In the genomic region with DNA sequence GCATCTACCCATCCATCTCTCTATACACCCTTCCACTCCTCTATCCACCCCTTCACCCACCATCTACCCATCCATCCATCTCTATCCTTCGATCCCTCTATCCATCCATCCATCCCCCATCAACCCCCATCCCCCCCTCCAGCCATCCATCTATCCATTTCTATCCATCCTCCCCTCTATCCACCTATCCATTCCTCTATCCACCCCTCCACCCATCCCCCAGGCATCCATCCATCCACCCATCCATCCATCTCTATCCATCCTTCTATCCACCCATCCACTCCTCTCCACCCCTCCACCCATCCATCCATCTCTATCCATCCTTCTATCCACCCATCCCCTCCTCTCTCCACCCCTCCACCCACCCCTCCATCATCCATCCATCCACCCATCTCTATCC, we compare ENCODE assay signal across 34 cellular contexts.
"Had no signal": no experiment of that assay in that cellular context is flagged by ENCODE, and none has a peak within 500 bp of the region (broad histone marks: within the 10 kb centered on the region; RNA-seq: fewer than 3 reads in every experiment).

No MANE protein-coding gene starts in this region.

- FAIRE-seq: astrocyte, colon, TTC549 had no signal

- H3K36me3 Mint-ChIP-seq: activated CD4-positive, alpha-beta memory T cell treated with anti-CD3 and anti-CD28 coated beads for 36 hours; activated naive CD4-positive, alpha-beta T cell treated with anti-CD3 and anti-CD28 coated beads, Interleukin-2, amount 50 U/mL, for 72 hours; activated naive CD8-positive, alpha-beta T cell treated with anti-CD3 and anti-CD28 coated beads for 36 hours; T-cell had no signal

- H3K27me3 ChIP-seq: body of pancreas, brain microvascular endothelial cell, breast epithelium had no signal

- H3K27ac ChIP-seq: adrenal gland, body of pancreas, brain microvascular endothelial cell, breast epithelium, VCaP had no signal

- H3K9me3 ChIP-seq: adrenal gland, body of pancreas, breast epithelium had no signal

- H3K36me3 ChIP-seq: adrenal gland, brain microvascular endothelial cell, breast epithelium had no signal

- H3K9me3 Mint-ChIP-seq: activated B cell treated with CpG ODN at 0.5 μM for 24 hours; activated CD4-positive, alpha-beta memory T cell treated with anti-CD3 and anti-CD28 coated beads for 36 hours; activated CD4-positive, alpha-beta T cell treated with anti-CD3 and anti-CD28 coated beads, Interleukin-2, amount 10 ng/mL, durations not matched to agents 24 days and 14 days; activated CD8-positive, alpha-beta T cell treated with anti-CD3 and anti-CD28 coated beads for 36 hours; activated naive CD4-positive, alpha-beta T cell treated with anti-CD3 and anti-CD28 coated beads, Interleukin-2, amount 50 U/mL, for 72 hours; activated naive CD8-positive, alpha-beta T cell treated with anti-CD3 and anti-CD28 coated beads for 36 hours; activated T-cell treated with anti-CD3 and anti-CD28 coated beads, Interleukin-2, amount 50 U/mL, for 4 hours; activated T-cell treated with anti-CD3 and anti-CD28 coated beads, Interleukin-2, amount 50 U/mL, for 72 hours; activated T-helper 1 cell treated with anti-CD3 and anti-CD28 coated beads, Interleukin-12 subunit alpha, Interleukin-12 subunit beta, Interleukin-2, Interleukin-4 antibody, amounts not matched to agents 30 ng/mL and 10 ng/mL and 1 ng/mL, durations not matched to agents 14 hours and 24 hours and 36 hours; activated T-helper 17 cell treated with anti-CD3 and anti-CD28 coated beads, Interleukin-2, amount 50 U/mL, for 72 hours; T-cell; T-helper 2 cell treated with Interferon-gamma antibody and Interleukin-4, amounts not matched to agents 5 μg/mL and 100 μg/mL, for 36 hours had no signal

- H3K4me3 ChIP-seq: adrenal gland, body of pancreas, breast epithelium had no signal

- H3K27ac Mint-ChIP-seq: activated B cell treated with CpG ODN at 0.5 μM for 24 hours; activated CD4-positive, alpha-beta memory T cell treated with anti-CD3 and anti-CD28 coated beads for 36 hours; activated CD4-positive, alpha-beta T cell treated with anti-CD3 and anti-CD28 coated beads, Interleukin-2, amount 10 ng/mL, durations not matched to agents 24 days and 14 days; activated CD8-positive, alpha-beta T cell treated with anti-CD3 and anti-CD28 coated beads for 36 hours; activated naive CD4-positive, alpha-beta T cell treated with anti-CD3 and anti-CD28 coated beads, Interleukin-2, amount 50 U/mL, for 72 hours; activated naive CD8-positive, alpha-beta T cell treated with anti-CD3 and anti-CD28 coated beads for 36 hours; activated T-cell treated with anti-CD3 and anti-CD28 coated beads, Interleukin-2, amount 50 U/mL, for 72 hours; activated T-helper 1 cell treated with anti-CD3 and anti-CD28 coated beads, Interleukin-12 subunit alpha, Interleukin-12 subunit beta, Interleukin-2, Interleukin-4 antibody, amounts not matched to agents 30 ng/mL and 10 ng/mL and 1 ng/mL, durations not matched to agents 14 hours and 24 hours and 36 hours; activated T-helper 17 cell treated with anti-CD3 and anti-CD28 coated beads, Interleukin-2, amount 50 U/mL, for 72 hours; T-cell; T-helper 2 cell treated with Interferon-gamma antibody and Interleukin-4, amounts not matched to agents 5 μg/mL and 100 μg/mL, for 36 hours had no signal

- DNase-seq: activated B cell treated with CpG ODN at 0.5 μM for 24 hours; activated CD4-positive, alpha-beta memory T cell treated with anti-CD3 and anti-CD28 coated beads for 36 hours; activated CD4-positive, alpha-beta T cell treated with anti-CD3 and anti-CD28 coated beads for 4 hours; activated CD4-positive, alpha-beta T cell treated with anti-CD3 and anti-CD28 coated beads, Interleukin-2, amount 10 ng/mL, durations not matched to agents 24 days and 14 days; activated CD4-positive, alpha-beta T cell treated with anti-CD3 and anti-CD28 coated beads, Interleukin-2, amount 50 U/mL, for 1 hour; activated CD4-positive, alpha-beta T cell treated with anti-CD3 and anti-CD28 coated beads, Interleukin-2, amount 50 U/mL, for 4 hours; activated CD4-positive, CD25-positive, alpha-beta regulatory T cell treated with anti-CD3 and anti-CD28 coated beads, Interleukin-2, amount 50 U/mL, for 72 hours; activated CD8-positive, alpha-beta memory T cell treated with anti-CD3 and anti-CD28 coated beads, Interleukin-2, amount 50 U/mL, for 4 hours; activated CD8-positive, alpha-beta T cell treated with anti-CD3 and anti-CD28 coated beads for 36 hours; activated effector memory CD4-positive, alpha-beta T cell treated with anti-CD3 and anti-CD28 coated beads, Interleukin-2, amount 50 U/mL, for 16 hours; activated naive CD4-positive, alpha-beta T cell treated with anti-CD3 and anti-CD28 coated beads, Interleukin-2, amount 50 U/mL, for 16 hours; activated naive CD4-positive, alpha-beta T cell treated with Interleukin-2 at 50 U/mL for 16 hours; activated naive CD8-positive, alpha-beta T cell treated with anti-CD3 and anti-CD28 coated beads for 36 hours; activated T-cell treated with anti-CD3 and anti-CD28 coated beads for 4 hours; activated T-cell treated with anti-CD3 and anti-CD28 coated beads, Interleukin-2, amount 50 U/mL, for 4 hours; activated T-cell treated with anti-CD3 and anti-CD28 coated beads, Interleukin-2, amount 50 U/mL, for 72 hours; amniotic stem cell; aorta; body of pancreas; brain microvascular endothelial cell; central memory CD4-positive, alpha-beta T cell; T-cell; T-helper 2 cell; T-helper 9 cell had no signal

- H3K27me3 Mint-ChIP-seq: activated B cell treated with CpG ODN at 0.5 μM for 24 hours; activated CD4-positive, alpha-beta memory T cell treated with anti-CD3 and anti-CD28 coated beads for 36 hours; activated CD8-positive, alpha-beta T cell treated with anti-CD3 and anti-CD28 coated beads for 36 hours; activated naive CD8-positive, alpha-beta T cell treated with anti-CD3 and anti-CD28 coated beads for 36 hours; activated T-helper 17 cell treated with anti-CD3 and anti-CD28 coated beads, Interleukin-2, amount 50 U/mL, for 72 hours had no signal

- H3K4me3 Mint-ChIP-seq: activated B cell treated with CpG ODN at 0.5 μM for 24 hours; activated CD4-positive, alpha-beta memory T cell treated with anti-CD3 and anti-CD28 coated beads for 36 hours; activated CD4-positive, alpha-beta T cell treated with anti-CD3 and anti-CD28 coated beads, Interleukin-2, amount 10 ng/mL, durations not matched to agents 24 days and 14 days; activated CD8-positive, alpha-beta T cell treated with anti-CD3 and anti-CD28 coated beads for 36 hours; activated naive CD8-positive, alpha-beta T cell treated with anti-CD3 and anti-CD28 coated beads for 36 hours; activated T-cell treated with anti-CD3 and anti-CD28 coated beads, Interleukin-2, amount 50 U/mL, for 4 hours; activated T-cell treated with anti-CD3 and anti-CD28 coated beads, Interleukin-2, amount 50 U/mL, for 72 hours; activated T-helper 1 cell treated with anti-CD3 and anti-CD28 coated beads, Interleukin-12 subunit alpha, Interleukin-12 subunit beta, Interleukin-2, Interleukin-4 antibody, amounts not matched to agents 30 ng/mL and 10 ng/mL and 1 ng/mL, durations not matched to agents 14 hours and 24 hours and 36 hours; activated T-helper 17 cell treated with anti-CD3 and anti-CD28 coated beads, Interleukin-2, amount 50 U/mL, for 72 hours; T-cell; T-helper 2 cell treated with Interferon-gamma antibody and Interleukin-4, amounts not matched to agents 5 μg/mL and 100 μg/mL, for 36 hours had no signal

- ATAC-seq: activated CD8-positive, alpha-beta T cell treated with anti-CD3 and anti-CD28 coated beads for 36 hours; activated naive CD4-positive, alpha-beta T cell treated with anti-CD3 and anti-CD28 coated beads, Interleukin-2, amount 50 U/mL, for 72 hours; activated T-cell treated with anti-CD3 and anti-CD28 coated beads, Interleukin-2, amount 50 U/mL, for 4 hours; activated T-cell treated with anti-CD3 and anti-CD28 coated beads, Interleukin-2, amount 50 U/mL, for 72 hours; activated T-helper 17 cell treated with anti-CD3 and anti-CD28 coated beads, Interleukin-2, amount 50 U/mL, for 72 hours; body of pancreas; T-cell had no signal
